In genomic region chr17:81909966-81910839, GRCh38 we compare ENCODE assay signal across 8 cellular contexts. TPM values are rescaled to one million over a fixed set of nuclear protein-coding genes. Genes with fewer than 3 reads are reported as not detected.
DNase-seq lines count a peak whose midpoint lies in the region; ATAC-seq and TF ChIP-seq lines count a peak whose summit lies in the region.

No MANE protein-coding gene starts in this region.

- DNase-seq in DND-41 = no peak
- DNase-seq in cerebellar cortex (ENCODE audit: low spot score) = peak; percentile 59
- peak in 2 of 3 donors; percentile 52 to 66 for DNase-seq in mucosa of descending colon
- no peak for DNase-seq in NCI-H1048 (lab: John Stamatoyannopoulos, UW)

- no peaks in the 10 kb centered on the region for H3K9me2 ChIP-seq in Loucy (replicated peaks; ENCODE audit: low read depth, low read length)

- peak overlapping the region; percentile 67 for H3K27ac ChIP-seq in DND-41 (ENCODE audit: low read length)

- H3K4me1 ChIP-seq in DND-41 (ENCODE audit: insufficient read depth, low read length) (peaks cover 25% of the 10 kb centered on the region), Loucy (ENCODE audit: insufficient read depth, low read length, poor library complexity, severe bottlenecking) (peaks cover 14% of the 10 kb centered on the region), mucosa of descending colon (ENCODE audit: low read depth) (peaks cover 12% of the 10 kb centered on the region)

- peaks cover 61% of the 10 kb centered on the region for H4K20me1 ChIP-seq in DND-41 (ENCODE audit: insufficient read depth, low read length)
- peaks cover 19% of the 10 kb centered on the region for H4K20me1 ChIP-seq in Loucy (ENCODE audit: insufficient read depth, low read length, poor library complexity, severe bottlenecking)

- ATAC-seq in DND-41 (ENCODE audit: insufficient read depth, low read depth) (no peak), mucosa of descending colon (peak; percentile 55), HG03378 (IDR thresholded peaks at IDR 0.05; ENCODE audit: unreplicated experiment) (no peak), HG03045 (IDR thresholded peaks at IDR 0.05; ENCODE audit: unreplicated experiment) (no peak), HG03139 (IDR thresholded peaks at IDR 0.05; ENCODE audit: unreplicated experiment) (no peak)

- H3F3A ChIP-seq in Loucy (ENCODE audit: low read depth) = no peaks in the 10 kb centered on the region

- H3K27me3 ChIP-seq in DND-41 (ENCODE audit: insufficient read depth, low read length, poor library complexity) (no peaks in the 10 kb centered on the region), Loucy (ENCODE audit: insufficient read depth, low read length, poor library complexity, severe bottlenecking) (no peaks in the 10 kb centered on the region)

- TF ChIP-seq CTCF in DND-41 (IDR thresholded peaks at IDR 0.05; ENCODE audit: borderline replicate concordance, extremely low read depth, low read length, poor library complexity, severe bottlenecking) (no peak), Loucy (conservative IDR thresholded peaks at IDR 0.05; ENCODE audit: low read length) (no peak), mucosa of descending colon (IDR thresholded peaks at IDR 0.05) (no peak)

- H3K9ac ChIP-seq in DND-41 (ENCODE audit: low read depth, low read length) (peak overlapping the region; percentile 70), Loucy (ENCODE audit: low read depth, low read length, poor library complexity, severe bottlenecking) (peak overlapping the region; percentile 88)

- H3K36me3 ChIP-seq in DND-41 (ENCODE audit: insufficient read depth, low read length) (peaks cover 81% of the 10 kb centered on the region), Loucy (ENCODE audit: insufficient read depth, low read length) (peaks cover 23% of the 10 kb centered on the region; the same call in 1 of the 2 replicates), mucosa of descending colon (ENCODE audit: low read depth) (peaks cover 9% of the 10 kb centered on the region)

- H3K9me3 ChIP-seq in DND-41 (ENCODE audit: insufficient read depth, low read length, severe bottlenecking) (no peaks in the 10 kb centered on the region), Loucy (ENCODE audit: insufficient read depth, low read depth, low read length) (no peaks in the 10 kb centered on the region), mucosa of descending colon (no peaks in the 10 kb centered on the region)

- H3K79me2 ChIP-seq in DND-41 (ENCODE audit: insufficient read depth, low read length) = peaks cover 21% of the 10 kb centered on the region
- H3K79me2 ChIP-seq in Loucy (ENCODE audit: insufficient read depth, low read length) = peaks cover 26% of the 10 kb centered on the region

- H3K4me3 ChIP-seq in DND-41 (ENCODE audit: low read depth in 1 of 2, low read length in 2 of 2) = peak overlapping the region; percentile 45 to 95; a peak in 3 of 4 replicates
- peak overlapping the region; percentile 87 for H3K4me3 ChIP-seq in Loucy (ENCODE audit: low read length, poor library complexity, severe bottlenecking)
- peak overlapping the region; percentile 70 for H3K4me3 ChIP-seq in mucosa of descending colon

- intact Hi-C loops in mucosa of descending colon (cut with DNase I, micrococcal nuclease) = no loop called here

- H2AFZ ChIP-seq in DND-41 (ENCODE audit: low read depth, low read length) (peak overlapping the region; percentile 60; the same call in 1 of the 2 replicates), Loucy (ENCODE audit: low read length) (peak overlapping the region; percentile 68; the same call in 1 of the 2 replicates)

- H3K4me2 ChIP-seq in DND-41 (ENCODE audit: insufficient read depth, low read length) = peak overlapping the region; percentile 76
- H3K4me2 ChIP-seq in Loucy (ENCODE audit: low read depth, low read length, poor library complexity, severe bottlenecking) = peak overlapping the region; percentile 91

RNA-seq across cellular contexts. Expression of gene PCYT2, which starts 1.0 kb away (rescaled TPM):
- total RNA-seq in mucosa of descending colon = 10 to 100 TPM; 36.0 to 59.4 (median 58.3) TPM

RNA-seq across cellular contexts. Expression of gene SIRT7, which starts 7.8 kb away (rescaled TPM):
- 10 to 100 TPM; 50.1 to 83.5 (median 73.7) TPM for total RNA-seq in mucosa of descending colon

RNA-seq across cellular contexts. Expression of gene NPB, which starts 8.2 kb away (rescaled TPM):
- total RNA-seq in mucosa of descending colon = under 1 TPM; 0.12 to 0.51 (median 0.26) TPM

RNA-seq across cellular contexts. Expression of gene MAFG, which starts 17.3 kb away (rescaled TPM):
- total RNA-seq in mucosa of descending colon = 10 to 100 TPM; 17.4 to 34.0 (median 21.1) TPM

RNA-seq across cellular contexts. Expression of gene ANAPC11, which starts 18.7 kb away (rescaled TPM):
- total RNA-seq in mucosa of descending colon = 10 to 100 TPM; 78.2 to 97.1 (median 81.3) TPM

Comparison
In these comparisons a context has a peak if more than half of its experiments do, and no peak if none do; other contexts are left out.
1. DNase-seq: peak in cerebellar cortex (single experiment) and mucosa of descending colon (2 of 3); none in DND-41 (single experiment) and NCI-H1048 (single experiment).
2. Peak in every context shown above with its lines, with median percentiles within 50 percentile points of each other: H3K4me3 ChIP-seq.